7 cellular contexts compared by ENCODE assay signal in genomic region chr20:290081-290831, GRCh38. TPM values are rescaled to one million over a fixed set of nuclear protein-coding genes. Genes with fewer than 3 reads are reported as not detected.
A peak's percentile ranks its signal among the peaks of the same experiment; 100 is the strongest.
DNase-seq lines count a peak whose midpoint lies in the region; ATAC-seq lines count a peak whose summit lies in the region.

Gene C20orf96, minus strand, starts transcription at chr20:290750. Its CDS starts 140 bp downstream, at chr20:290610.

- intact Hi-C loops in sciatic nerve (cut with DNase I), result no loop called here

- peak; percentile 87 for DNase-seq in NCI-H2029 (lab: John Stamatoyannopoulos, UW)
- DNase-seq in T1000 (lab: John Stamatoyannopoulos, UW), result peak; percentile 31
- peak; percentile 96 for DNase-seq in astrocyte of the hippocampus (ENCODE audit: low read depth, low spot score)
- peak; percentile 40 to 91 (median 77) for DNase-seq in hypothalamus (lab: John Stamatoyannopoulos, UW)
- DNase-seq in sciatic nerve (ENCODE audit: low spot score), result peak; percentile 97

- ATAC-seq in GM18502 (IDR thresholded peaks at IDR 0.05; ENCODE audit: poor library complexity, unreplicated experiment), result peak; percentile 91
- ATAC-seq in HG02943 (IDR thresholded peaks at IDR 0.05; ENCODE audit: low read depth, unreplicated experiment), result peak; percentile 82
- peak; percentile 99 for ATAC-seq in sciatic nerve

RNA-seq across cellular contexts. Expression of gene C20orf96, which starts in this region (rescaled TPM):
- total RNA-seq in sciatic nerve, result 8.7 TPM

Comparison
In these comparisons a context has a peak if more than half of its experiments do, and no peak if none do; other contexts are left out.
1. Peak in every context shown above with its lines: DNase-seq and ATAC-seq.
2. DNase-seq: peak in every context shown above with its lines; median percentile 97 in sciatic nerve; 96 in astrocyte of the hippocampus; 87 in NCI-H2029; 77 in hypothalamus; 31 in T1000.